ENCODE assay signal across 19 cellular contexts in the genomic region with DNA sequence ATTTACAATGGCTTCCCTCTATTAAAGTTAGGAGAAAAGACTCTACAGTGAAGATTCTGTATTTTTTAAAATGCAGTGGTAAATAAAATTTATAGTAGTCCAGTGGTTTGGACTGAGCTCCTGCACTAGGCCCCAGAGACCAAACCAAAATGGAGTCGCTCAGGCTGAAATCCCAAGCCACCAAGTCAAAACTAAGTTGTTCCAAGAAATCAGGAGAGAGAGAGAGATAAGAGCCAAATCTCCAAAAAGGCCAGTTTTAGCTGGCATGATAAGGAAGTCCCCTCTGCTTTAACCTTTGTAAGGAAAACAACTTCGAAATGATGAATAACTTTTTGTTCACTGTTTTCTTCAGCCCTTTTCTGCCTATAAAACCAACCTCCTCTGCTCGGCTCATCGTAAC.
DNase-seq lines count a peak whose midpoint lies in the region; ATAC-seq and TF ChIP-seq lines count a peak whose summit lies in the region.
"Had no signal": no experiment of that assay in that cellular context is flagged by ENCODE, and none has a peak within 500 bp of the region (broad histone marks: within the 10 kb centered on the region; RNA-seq: fewer than 3 reads in every experiment).

No MANE protein-coding gene starts in this region.

- in situ Hi-C loops in GM23248 (cut with MboI), result no loop called here

- intact Hi-C loops in heart left ventricle (cut with DNase I), result loop anchor here in 4 of 10 donors (2.0 to 10.0 kb wide), 4 partner anchors 15 to 105 kb away; no protein-coding TSS in a partner anchor
- intact Hi-C loops in left cardiac atrium (cut with DNase I), result no loop called here

- ATAC-seq in heart left ventricle, result no peak
- no peak for ATAC-seq in left cardiac atrium
- ATAC-seq in activated T-helper 17 cell treated with anti-CD3 and anti-CD28 coated beads, Interleukin-2, amount 50 U/mL, for 72 hours (replicated peaks), result no peak
- no peak for ATAC-seq in foreskin keratinocyte
- no peak for ATAC-seq in HG03108 (IDR thresholded peaks at IDR 0.05; ENCODE audit: unreplicated experiment)
- ATAC-seq: lower lobe of right lung had no signal

- peaks cover 26% of the 10 kb centered on the region; the same call in 1 of the 2 replicates for H3F3A ChIP-seq in GM23248 (ENCODE audit: insufficient read depth)

- H3K4me2 ChIP-seq in GM23248 (ENCODE audit: unreplicated experiment), result no peak overlapping the region

- H3K79me2 ChIP-seq in GM23248 (ENCODE audit: insufficient read depth), result peaks cover 100% of the 10 kb centered on the region

- H3K4me3 Mint-ChIP-seq in activated T-helper 17 cell treated with anti-CD3 and anti-CD28 coated beads, Interleukin-2, amount 50 U/mL, for 72 hours, result no peak overlapping the region
- H3K4me3 Mint-ChIP-seq: H9 had no signal

- DNase-seq in heart left ventricle (no peak), left cardiac atrium (no peak), foreskin keratinocyte (no peak), suprapubic skin (ENCODE audit: low spot score in 2 of 2) (no peak), GM23248 (no peak)
- DNase-seq in activated CD4-positive, CD25-positive, alpha-beta regulatory T cell (lab: John Stamatoyannopoulos, UW), result no peak
- DNase-seq: central memory CD4-positive, alpha-beta T cell; GF-D8; H9; lower lobe of right lung; NCI-H1105 treated with DMSO at 0.1 percent for 48 hours; NCI-H2171 treated with DMSO at 0.1 percent for 48 hours; retina; RPMI8226; substantia nigra; T-helper 1 cell; WERI-Rb-1 had no signal

- H3K9ac ChIP-seq in GM23248, result no peak overlapping the region

- 63 to 80% (median 71%) methylated on average over 4 of the region's 4 CpGs for WGBS in heart left ventricle, 4 donors
- WGBS in suprapubic skin, result 81% methylated on average over 4 of the region's 4 CpGs
- WGBS in GM23248 (ENCODE audit: low coverage in 1 of 2, low lambda C conversion rate in 2 of 2, missing lambda C conversion rate in 2 of 2), 2 experiments, result 97 to 99% methylated on average over 4 of the region's 4 CpGs

- peaks cover 6% of the 10 kb centered on the region for H3K9me3 Mint-ChIP-seq in activated T-helper 17 cell treated with anti-CD3 and anti-CD28 coated beads, Interleukin-2, amount 50 U/mL, for 72 hours

- no peaks in the 10 kb centered on the region for H3K9me2 ChIP-seq in GM23248 (ENCODE audit: insufficient read depth)

- peaks cover 0 to 21% (median 0%) of the 10 kb centered on the region in 9 donors for H3K36me3 ChIP-seq in heart left ventricle
- H3K36me3 ChIP-seq in suprapubic skin, result no peaks in the 10 kb centered on the region
- peaks cover 8% of the 10 kb centered on the region for H3K36me3 ChIP-seq in GM23248 (ENCODE audit: low read depth)
- H3K36me3 ChIP-seq: WERI-Rb-1 had no signal

- peaks cover 85% of the 10 kb centered on the region for H3K36me3 Mint-ChIP-seq in activated T-helper 17 cell treated with anti-CD3 and anti-CD28 coated beads, Interleukin-2, amount 50 U/mL, for 72 hours (ENCODE audit: low read depth)

- TF ChIP-seq POLR2A in heart left ventricle (IDR thresholded peaks at IDR 0.05) (no peak), suprapubic skin (IDR thresholded peaks at IDR 0.05) (no peak)

- H3K4me1 ChIP-seq in heart left ventricle, result peaks cover 22 to 69% (median 52%) of the 10 kb centered on the region in 12 donors
- peaks cover 48% of the 10 kb centered on the region for H3K4me1 ChIP-seq in foreskin keratinocyte
- peaks cover 63% of the 10 kb centered on the region for H3K4me1 ChIP-seq in suprapubic skin
- peaks cover 36% of the 10 kb centered on the region for H3K4me1 ChIP-seq in GM23248 (ENCODE audit: insufficient read depth)

- no peaks in the 10 kb centered on the region for H3K27me3 Mint-ChIP-seq in activated T-helper 17 cell treated with anti-CD3 and anti-CD28 coated beads, Interleukin-2, amount 50 U/mL, for 72 hours

- H3K9me3 ChIP-seq in heart left ventricle (peaks cover 0 to 14% (median 9%) of the 10 kb centered on the region in 12 donors), suprapubic skin (no peaks in the 10 kb centered on the region), GM23248 (ENCODE audit: low read depth) (no peaks in the 10 kb centered on the region)

- H4K20me1 ChIP-seq in GM23248 (ENCODE audit: insufficient read depth), result no peaks in the 10 kb centered on the region

- H3K4me1 Mint-ChIP-seq in activated T-helper 17 cell treated with anti-CD3 and anti-CD28 coated beads, Interleukin-2, amount 50 U/mL, for 72 hours, result peaks cover 61% of the 10 kb centered on the region

- TF ChIP-seq CTCF in heart left ventricle (IDR thresholded peaks at IDR 0.05) (no peak), foreskin keratinocyte (conservative IDR thresholded peaks at IDR 0.05) (no peak), suprapubic skin (IDR thresholded peaks at IDR 0.05) (no peak)

- no peak overlapping the region for H3K4me3 ChIP-seq in heart left ventricle
- no peak overlapping the region for H3K4me3 ChIP-seq in suprapubic skin
- no peak overlapping the region for H3K4me3 ChIP-seq in GM23248
- H3K4me3 ChIP-seq: lower lobe of right lung had no signal

- H3K27ac ChIP-seq in heart left ventricle (peak overlapping the region in 7 of 12 donors; percentile 0 to 50 (median 30)), foreskin keratinocyte (peak overlapping the region; percentile 95), suprapubic skin (peak overlapping the region; percentile 92), GM23248 (no peak overlapping the region)
- H3K27ac ChIP-seq: lower lobe of right lung, WERI-Rb-1 had no signal

- H3K27ac Mint-ChIP-seq in activated T-helper 17 cell treated with anti-CD3 and anti-CD28 coated beads, Interleukin-2, amount 50 U/mL, for 72 hours, result peak overlapping the region; percentile 96

- no peak overlapping the region for H2AFZ ChIP-seq in GM23248

- H3K27me3 ChIP-seq in heart left ventricle, result no peaks in the 10 kb centered on the region
- H3K27me3 ChIP-seq in foreskin keratinocyte, result no peaks in the 10 kb centered on the region
- no peaks in the 10 kb centered on the region for H3K27me3 ChIP-seq in suprapubic skin
- H3K27me3 ChIP-seq in GM23248 (replicated peaks; ENCODE audit: insufficient read depth), result no peaks in the 10 kb centered on the region

- no peak for TF ChIP-seq EP300 in suprapubic skin (IDR thresholded peaks at IDR 0.05)
